1 cellular context compared by ENCODE assay signal in the genomic region with DNA sequence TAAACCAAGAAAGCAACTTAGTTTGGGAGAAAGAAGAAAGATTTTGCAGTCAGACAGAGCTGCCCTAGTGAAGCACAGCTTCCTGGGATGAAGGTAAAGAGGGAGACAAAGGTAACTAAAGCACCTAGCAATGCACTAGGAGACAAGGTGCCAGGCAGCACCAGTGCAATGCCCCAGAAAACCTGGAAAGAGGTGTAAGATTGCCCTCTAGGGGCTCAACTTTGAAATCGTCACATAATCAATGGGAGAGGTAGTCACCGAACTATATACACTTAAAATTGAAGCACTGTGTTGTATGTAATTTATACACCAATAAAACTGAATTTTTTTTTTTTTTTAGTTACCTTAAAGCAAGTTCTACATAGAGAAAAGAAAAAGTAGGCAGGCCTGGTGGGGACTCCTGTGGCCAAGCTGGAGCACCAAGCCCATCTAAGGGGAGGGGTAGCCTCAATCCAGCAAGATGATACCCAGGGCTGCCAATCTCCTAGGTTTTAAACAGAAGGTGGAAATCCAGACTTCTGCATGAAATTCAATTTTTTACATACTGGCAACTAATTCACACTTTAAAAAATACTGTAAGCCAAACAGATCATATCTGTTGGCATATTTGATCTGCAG.
TF ChIP-seq lines count a peak whose summit lies in the region.

No MANE protein-coding gene starts in this region.

TF ChIP-seq in GM23338, 12 proteins besides CTCF, POLR2A, EP300 and RAD21 (continued from another document):
- TF ChIP-seq ETS1 (IDR thresholded peaks at IDR 0.05) (no peak), STAT1 (IDR thresholded peaks at IDR 0.05; ENCODE audit: unreplicated experiment) (no peak), ZNF331 (CRISPR knock-in tag; IDR thresholded peaks at IDR 0.05; ENCODE audit: low read depth) (no peak), POLR2AphosphoS5 (IDR thresholded peaks at IDR 0.05; ENCODE audit: low read depth) (no peak), EZH2phosphoT487 (IDR thresholded peaks at IDR 0.05; ENCODE audit: unreplicated experiment) (no peak), EZH2 (IDR thresholded peaks at IDR 0.05; ENCODE audit: low read depth, unreplicated experiment) (no peak)
- TF ChIP-seq, protein P1, sequence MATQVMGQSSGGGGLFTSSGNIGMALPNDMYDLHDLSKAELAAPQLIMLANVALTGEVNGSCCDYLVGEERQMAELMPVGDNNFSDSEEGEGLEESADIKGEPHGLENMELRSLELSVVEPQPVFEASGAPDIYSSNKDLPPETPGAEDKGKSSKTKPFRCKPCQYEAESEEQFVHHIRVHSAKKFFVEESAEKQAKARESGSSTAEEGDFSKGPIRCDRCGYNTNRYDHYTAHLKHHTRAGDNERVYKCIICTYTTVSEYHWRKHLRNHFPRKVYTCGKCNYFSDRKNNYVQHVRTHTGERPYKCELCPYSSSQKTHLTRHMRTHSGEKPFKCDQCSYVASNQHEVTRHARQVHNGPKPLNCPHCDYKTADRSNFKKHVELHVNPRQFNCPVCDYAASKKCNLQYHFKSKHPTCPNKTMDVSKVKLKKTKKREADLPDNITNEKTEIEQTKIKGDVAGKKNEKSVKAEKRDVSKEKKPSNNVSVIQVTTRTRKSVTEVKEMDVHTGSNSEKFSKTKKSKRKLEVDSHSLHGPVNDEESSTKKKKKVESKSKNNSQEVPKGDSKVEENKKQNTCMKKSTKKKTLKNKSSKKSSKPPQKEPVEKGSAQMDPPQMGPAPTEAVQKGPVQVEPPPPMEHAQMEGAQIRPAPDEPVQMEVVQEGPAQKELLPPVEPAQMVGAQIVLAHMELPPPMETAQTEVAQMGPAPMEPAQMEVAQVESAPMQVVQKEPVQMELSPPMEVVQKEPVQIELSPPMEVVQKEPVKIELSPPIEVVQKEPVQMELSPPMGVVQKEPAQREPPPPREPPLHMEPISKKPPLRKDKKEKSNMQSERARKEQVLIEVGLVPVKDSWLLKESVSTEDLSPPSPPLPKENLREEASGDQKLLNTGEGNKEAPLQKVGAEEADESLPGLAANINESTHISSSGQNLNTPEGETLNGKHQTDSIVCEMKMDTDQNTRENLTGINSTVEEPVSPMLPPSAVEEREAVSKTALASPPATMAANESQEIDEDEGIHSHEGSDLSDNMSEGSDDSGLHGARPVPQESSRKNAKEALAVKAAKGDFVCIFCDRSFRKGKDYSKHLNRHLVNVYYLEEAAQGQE (IDR thresholded peaks at IDR 0.05; ENCODE audit: unreplicated experiment): no peak
TF ChIP-seq in GM23338: peak in this region for 0.
